ENCODE assay signal across 7 cellular contexts in the genomic region with DNA sequence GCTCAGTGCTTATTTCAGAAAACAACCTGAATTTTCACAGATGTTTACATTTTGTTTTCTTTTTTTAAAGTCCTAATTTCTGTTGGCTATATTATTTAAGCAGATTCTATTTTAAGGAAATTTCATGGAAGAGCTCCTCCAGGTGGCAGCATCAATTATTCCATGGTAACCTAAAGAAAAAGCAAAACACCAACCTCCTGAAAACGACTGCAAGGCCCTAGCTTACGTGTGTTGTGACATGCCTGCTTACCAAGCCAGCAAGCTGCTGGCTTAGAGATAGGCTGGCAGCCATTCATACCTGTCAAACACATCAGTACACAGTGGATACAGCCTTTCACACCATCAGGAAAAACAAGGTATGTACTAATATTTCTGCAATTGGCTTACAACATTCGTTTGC.
DNase-seq lines count a peak whose midpoint lies in the region; ATAC-seq lines count a peak whose summit lies in the region.

No MANE protein-coding gene starts in this region.

- H3K9me3 Mint-ChIP-seq in stimulated activated naive B cell treated with anti-CD40 and anti-IgM and Interleukin-4, amounts not matched to agents 10 μg/mL and 1 μg/mL and 100 μg/mL, for 72 hours, result no peaks in the 10 kb centered on the region

- H3K4me1 Mint-ChIP-seq in stimulated activated naive B cell treated with anti-CD40 and anti-IgM and Interleukin-4, amounts not matched to agents 10 μg/mL and 1 μg/mL and 100 μg/mL, for 72 hours, result no peaks in the 10 kb centered on the region

- H3K27me3 Mint-ChIP-seq in stimulated activated naive B cell treated with anti-CD40 and anti-IgM and Interleukin-4, amounts not matched to agents 10 μg/mL and 1 μg/mL and 100 μg/mL, for 72 hours, result no peaks in the 10 kb centered on the region

- peaks cover 36 to 38% of the 10 kb centered on the region in 2 donors for H3K36me3 Mint-ChIP-seq in stimulated activated naive B cell treated with anti-CD40 and anti-IgM and Interleukin-4, amounts not matched to agents 10 μg/mL and 1 μg/mL and 100 μg/mL, for 72 hours

- no peak overlapping the region for H3K4me3 Mint-ChIP-seq in stimulated activated naive B cell treated with anti-CD40 and anti-IgM and Interleukin-4, amounts not matched to agents 10 μg/mL and 1 μg/mL and 100 μg/mL, for 72 hours

- no peak overlapping the region for H3K27ac Mint-ChIP-seq in stimulated activated naive B cell treated with anti-CD40 and anti-IgM and Interleukin-4, amounts not matched to agents 10 μg/mL and 1 μg/mL and 100 μg/mL, for 72 hours

- DNase-seq in HCEC 1CT, result peak; percentile 16
- peak; percentile 14 for DNase-seq in RPMI8226
- peak; percentile 49 for DNase-seq in fibroblast of the conjunctiva (ENCODE audit: low read depth)
- peak; percentile 59 for DNase-seq in renal cortical epithelial cell (ENCODE audit: low read depth)
- no peak for DNase-seq in retina
- no peak for DNase-seq in stimulated activated naive B cell treated with anti-CD40 and anti-IgM and Interleukin-4, amounts not matched to agents 10 μg/mL and 1 μg/mL and 100 μg/mL, for 72 hours
- no peak for DNase-seq in activated T-cell treated with anti-CD3 and anti-CD28 coated beads, Interleukin-2, amount 50 U/mL, for 48 hours

- ATAC-seq in stimulated activated naive B cell treated with anti-CD40 and anti-IgM and Interleukin-4, amounts not matched to agents 10 μg/mL and 1 μg/mL and 100 μg/mL, for 72 hours (replicated peaks), result no peak

Comparison
In these comparisons a context has a peak if more than half of its experiments do, and no peak if none do; other contexts are left out.
1. DNase-seq: peak in HCEC 1CT (single experiment), RPMI8226 (single experiment), fibroblast of the conjunctiva (single experiment) and renal cortical epithelial cell (single experiment); none in retina (single experiment), stimulated activated naive B cell treated with anti-CD40 and anti-IgM and Interleukin-4, amounts not matched to agents 10 μg/mL and 1 μg/mL and 100 μg/mL, for 72 hours (single experiment) and activated T-cell treated with anti-CD3 and anti-CD28 coated beads, Interleukin-2, amount 50 U/mL, for 48 hours (0 of 2).